ENCODE assay signal across 1 cellular context in genomic region chr4:56874918-56875317, GRCh38.
TF ChIP-seq lines count a peak whose summit lies in the region.

No MANE protein-coding gene starts in this region.

TF ChIP-seq in HEK293, 187 proteins besides CTCF, POLR2A, EP300 and RAD21 (continued from another document):
- TF ChIP-seq ZBTB44 (tag by site-specific recombination; IDR thresholded peaks at IDR 0.05) (0 out of 2 replicates have a peak, but pooled peaks have one; percentile 20), ELK4 (IDR thresholded peaks at IDR 0.05; ENCODE audit: borderline replicate concordance, low read depth, low read length) (no peak), MYNN (tag by site-specific recombination; IDR thresholded peaks at IDR 0.05; ENCODE audit: borderline replicate concordance) (no peak), KLF9 (tag by site-specific recombination; IDR thresholded peaks at IDR 0.05; ENCODE audit: low read depth) (no peak), ZFP3 (tag by site-specific recombination; IDR thresholded peaks at IDR 0.05; ENCODE audit: low read depth) (no peak), ZNF544 (tag by site-specific recombination; IDR thresholded peaks at IDR 0.05) (no peak)
- TF ChIP-seq, protein P1, sequence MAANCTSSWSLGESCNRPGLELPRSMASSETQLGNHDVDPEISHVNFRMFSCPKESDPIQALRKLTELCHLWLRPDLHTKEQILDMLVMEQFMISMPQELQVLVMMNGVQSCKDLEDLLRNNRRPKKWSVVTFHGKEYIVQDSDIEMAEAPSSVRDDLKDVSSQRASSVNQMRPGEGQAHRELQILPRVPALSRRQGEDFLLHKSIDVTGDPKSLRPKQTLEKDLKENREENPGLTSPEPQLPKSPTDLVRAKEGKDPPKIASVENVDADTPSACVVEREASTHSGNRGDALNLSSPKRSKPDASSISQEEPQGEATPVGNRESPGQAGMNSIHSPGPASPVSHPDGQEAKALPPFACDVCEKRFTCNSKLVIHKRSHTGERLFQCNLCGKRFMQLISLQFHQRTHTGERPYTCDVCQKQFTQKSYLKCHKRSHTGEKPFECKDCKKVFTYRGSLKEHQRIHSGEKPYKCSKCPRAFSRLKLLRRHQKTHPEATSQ (tag by site-specific recombination; IDR thresholded peaks at IDR 0.05), result no peak
